Comparison of ENCODE assay signal across 1 cellular context in the genomic region with DNA sequence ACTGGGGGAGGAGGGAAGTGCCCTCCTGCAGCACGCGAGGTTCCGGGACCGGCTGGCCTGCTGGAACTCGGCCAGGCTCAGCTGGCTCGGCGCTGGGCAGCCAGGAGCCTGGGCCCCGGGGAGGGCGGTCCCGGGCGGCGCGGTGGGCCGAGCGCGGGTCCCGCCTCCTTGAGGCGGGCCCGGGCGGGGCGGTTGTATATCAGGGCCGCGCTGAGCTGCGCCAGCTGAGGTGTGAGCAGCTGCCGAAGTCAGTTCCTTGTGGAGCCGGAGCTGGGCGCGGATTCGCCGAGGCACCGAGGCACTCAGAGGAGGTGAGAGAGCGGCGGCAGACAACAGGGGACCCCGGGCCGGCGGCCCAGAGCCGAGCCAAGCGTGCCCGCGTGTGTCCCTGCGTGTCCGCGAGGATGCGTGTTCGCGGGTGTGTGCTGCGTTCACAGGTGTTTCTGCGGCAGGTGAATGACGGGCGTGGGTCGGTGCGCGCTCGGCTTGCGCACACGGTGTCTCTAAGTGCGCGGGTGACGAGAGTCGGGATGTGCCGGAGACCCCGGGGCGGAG.
TF ChIP-seq lines count a peak whose summit lies in the region.

A gene (plus strand): TSS at position 227 of the 555 bp plus-strand sequence. CDS start 5,388 bp downstream, outside the sequence.

TF ChIP-seq in K562, 482 proteins besides CTCF, POLR2A, EP300 and RAD21 (continued from another document and continues in another):
- TF ChIP-seq BRCA1 (IDR thresholded peaks at IDR 0.05) (no peak), BRCA1 (CRISPR knock-in tag; IDR thresholded peaks at IDR 0.05) (no peak), HDAC1 (IDR thresholded peaks at IDR 0.05) (peak in 1 of 2 experiments; percentile 73; a peak in 2 of 4 replicates), SIN3B (IDR thresholded peaks at IDR 0.05; ENCODE audit: low read depth) (no peak), ZNF263 (CRISPR knock-in tag; IDR thresholded peaks at IDR 0.05; ENCODE audit: borderline replicate concordance) (peak; percentile 29), ZNF165 (CRISPR knock-in tag; IDR thresholded peaks at IDR 0.05; ENCODE audit: borderline replicate concordance) (no peak), ZNF224 (CRISPR knock-in tag; IDR thresholded peaks at IDR 0.05) (no peak), SMAD3 (CRISPR knock-in tag; conservative IDR thresholded peaks at IDR 0.05) (0 out of 2 replicates have a peak, but pooled peaks have one; percentile 52), ELF2 (CRISPR knock-in tag; IDR thresholded peaks at IDR 0.05) (no peak), PHB (CRISPR knock-in tag; IDR thresholded peaks at IDR 0.05) (no peak; the same call in 1 of the 2 replicates), HNRNPUL1 (IDR thresholded peaks at IDR 0.05; ENCODE audit: low read length) (no peak), RBM34 (IDR thresholded peaks at IDR 0.05; ENCODE audit: borderline replicate concordance, insufficient read depth, low read length) (no peak), ARNT (IDR thresholded peaks at IDR 0.05) (no peak), HIVEP1 (CRISPR knock-in tag; IDR thresholded peaks at IDR 0.05) (peak; percentile 57; the same call in 1 of the 2 replicates), ZNF133 (CRISPR knock-in tag; IDR thresholded peaks at IDR 0.05) (no peak), PHB2 (IDR thresholded peaks at IDR 0.05; ENCODE audit: low read depth) (no peak), PTBP1 (IDR thresholded peaks at IDR 0.05; ENCODE audit: low read depth, low read length) (no peak), GABPA (tag; conservative IDR thresholded peaks at IDR 0.05; ENCODE audit: low read depth) (peak; percentile 57), ZNF184 (CRISPR knock-in tag; IDR thresholded peaks at IDR 0.05) (no peak), HOXB6 (CRISPR knock-in tag; IDR thresholded peaks at IDR 0.05; ENCODE audit: borderline replicate concordance) (no peak), MCM7 (IDR thresholded peaks at IDR 0.05) (no peak), TRIM28 (IDR thresholded peaks at IDR 0.05) (no peak), HDAC6 (IDR thresholded peaks at IDR 0.05; ENCODE audit: low read depth, low read length) (peak; percentile 77; the same call in 1 of the 2 replicates), CTBP1 (IDR thresholded peaks at IDR 0.05; ENCODE audit: borderline replicate concordance) (0 out of 2 replicates have a peak, but pooled peaks have one; percentile 77), ZSCAN29 (IDR thresholded peaks at IDR 0.05) (no peak), YY1 (IDR thresholded peaks at IDR 0.05; ENCODE audit: borderline replicate concordance in 1 of 3, control insufficient read depth in 1 of 3, extremely low read depth in 1 of 3, insufficient read depth in 3 of 3, insufficient read length in 1 of 3, insufficient replicate concordance in 2 of 3, low read depth in 1 of 3, low read length in 2 of 3) (peak in 2 of 3 experiments; percentile 34 to 63), BMI1 (IDR thresholded peaks at IDR 0.05; ENCODE audit: low read length) (no peak), TFAM (CRISPR knock-in tag; conservative IDR thresholded peaks at IDR 0.05) (no peak), JUN (IDR thresholded peaks at IDR 0.05; ENCODE audit: borderline replicate concordance, low read depth, low read length) (no peak), JUN (CRISPR knock-in tag; IDR thresholded peaks at IDR 0.05; ENCODE audit: borderline replicate concordance) (0 out of 2 replicates have a peak, but pooled peaks have one; percentile 52)
- TF ChIP-seq, protein P1, sequence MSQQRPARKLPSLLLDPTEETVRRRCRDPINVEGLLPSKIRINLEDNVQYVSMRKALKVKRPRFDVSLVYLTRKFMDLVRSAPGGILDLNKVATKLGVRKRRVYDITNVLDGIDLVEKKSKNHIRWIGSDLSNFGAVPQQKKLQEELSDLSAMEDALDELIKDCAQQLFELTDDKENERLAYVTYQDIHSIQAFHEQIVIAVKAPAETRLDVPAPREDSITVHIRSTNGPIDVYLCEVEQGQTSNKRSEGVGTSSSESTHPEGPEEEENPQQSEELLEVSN (IDR thresholded peaks at IDR 0.05; ENCODE audit: borderline replicate concordance in 1 of 2, extremely low read depth in 1 of 2, insufficient read depth in 1 of 2, insufficient read length in 1 of 2, low read depth in 1 of 2, low read length in 1 of 2, poor library complexity in 1 of 2, severe bottlenecking in 1 of 2): peak; percentile 75 to 95
- TF ChIP-seq, protein P2, sequence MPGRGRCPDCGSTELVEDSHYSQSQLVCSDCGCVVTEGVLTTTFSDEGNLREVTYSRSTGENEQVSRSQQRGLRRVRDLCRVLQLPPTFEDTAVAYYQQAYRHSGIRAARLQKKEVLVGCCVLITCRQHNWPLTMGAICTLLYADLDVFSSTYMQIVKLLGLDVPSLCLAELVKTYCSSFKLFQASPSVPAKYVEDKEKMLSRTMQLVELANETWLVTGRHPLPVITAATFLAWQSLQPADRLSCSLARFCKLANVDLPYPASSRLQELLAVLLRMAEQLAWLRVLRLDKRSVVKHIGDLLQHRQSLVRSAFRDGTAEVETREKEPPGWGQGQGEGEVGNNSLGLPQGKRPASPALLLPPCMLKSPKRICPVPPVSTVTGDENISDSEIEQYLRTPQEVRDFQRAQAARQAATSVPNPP (IDR thresholded peaks at IDR 0.05; ENCODE audit: borderline replicate concordance, insufficient read depth, insufficient read length): no peak
- TF ChIP-seq, protein P3, sequence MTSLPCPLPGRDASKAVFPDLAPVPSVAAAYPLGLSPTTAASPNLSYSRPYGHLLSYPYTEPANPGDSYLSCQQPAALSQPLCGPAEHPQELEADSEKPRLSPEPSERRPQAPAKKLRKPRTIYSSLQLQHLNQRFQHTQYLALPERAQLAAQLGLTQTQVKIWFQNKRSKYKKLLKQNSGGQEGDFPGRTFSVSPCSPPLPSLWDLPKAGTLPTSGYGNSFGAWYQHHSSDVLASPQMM (CRISPR knock-in tag; IDR thresholded peaks at IDR 0.05): no peak
- TF ChIP-seq, protein P4, sequence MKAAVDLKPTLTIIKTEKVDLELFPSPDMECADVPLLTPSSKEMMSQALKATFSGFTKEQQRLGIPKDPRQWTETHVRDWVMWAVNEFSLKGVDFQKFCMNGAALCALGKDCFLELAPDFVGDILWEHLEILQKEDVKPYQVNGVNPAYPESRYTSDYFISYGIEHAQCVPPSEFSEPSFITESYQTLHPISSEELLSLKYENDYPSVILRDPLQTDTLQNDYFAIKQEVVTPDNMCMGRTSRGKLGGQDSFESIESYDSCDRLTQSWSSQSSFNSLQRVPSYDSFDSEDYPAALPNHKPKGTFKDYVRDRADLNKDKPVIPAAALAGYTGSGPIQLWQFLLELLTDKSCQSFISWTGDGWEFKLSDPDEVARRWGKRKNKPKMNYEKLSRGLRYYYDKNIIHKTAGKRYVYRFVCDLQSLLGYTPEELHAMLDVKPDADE (conservative IDR thresholded peaks at IDR 0.05; ENCODE audit: control insufficient read depth, low read depth, low read length): peak; percentile 60; the same call in 1 of the 2 replicates
- TF ChIP-seq, protein P5, sequence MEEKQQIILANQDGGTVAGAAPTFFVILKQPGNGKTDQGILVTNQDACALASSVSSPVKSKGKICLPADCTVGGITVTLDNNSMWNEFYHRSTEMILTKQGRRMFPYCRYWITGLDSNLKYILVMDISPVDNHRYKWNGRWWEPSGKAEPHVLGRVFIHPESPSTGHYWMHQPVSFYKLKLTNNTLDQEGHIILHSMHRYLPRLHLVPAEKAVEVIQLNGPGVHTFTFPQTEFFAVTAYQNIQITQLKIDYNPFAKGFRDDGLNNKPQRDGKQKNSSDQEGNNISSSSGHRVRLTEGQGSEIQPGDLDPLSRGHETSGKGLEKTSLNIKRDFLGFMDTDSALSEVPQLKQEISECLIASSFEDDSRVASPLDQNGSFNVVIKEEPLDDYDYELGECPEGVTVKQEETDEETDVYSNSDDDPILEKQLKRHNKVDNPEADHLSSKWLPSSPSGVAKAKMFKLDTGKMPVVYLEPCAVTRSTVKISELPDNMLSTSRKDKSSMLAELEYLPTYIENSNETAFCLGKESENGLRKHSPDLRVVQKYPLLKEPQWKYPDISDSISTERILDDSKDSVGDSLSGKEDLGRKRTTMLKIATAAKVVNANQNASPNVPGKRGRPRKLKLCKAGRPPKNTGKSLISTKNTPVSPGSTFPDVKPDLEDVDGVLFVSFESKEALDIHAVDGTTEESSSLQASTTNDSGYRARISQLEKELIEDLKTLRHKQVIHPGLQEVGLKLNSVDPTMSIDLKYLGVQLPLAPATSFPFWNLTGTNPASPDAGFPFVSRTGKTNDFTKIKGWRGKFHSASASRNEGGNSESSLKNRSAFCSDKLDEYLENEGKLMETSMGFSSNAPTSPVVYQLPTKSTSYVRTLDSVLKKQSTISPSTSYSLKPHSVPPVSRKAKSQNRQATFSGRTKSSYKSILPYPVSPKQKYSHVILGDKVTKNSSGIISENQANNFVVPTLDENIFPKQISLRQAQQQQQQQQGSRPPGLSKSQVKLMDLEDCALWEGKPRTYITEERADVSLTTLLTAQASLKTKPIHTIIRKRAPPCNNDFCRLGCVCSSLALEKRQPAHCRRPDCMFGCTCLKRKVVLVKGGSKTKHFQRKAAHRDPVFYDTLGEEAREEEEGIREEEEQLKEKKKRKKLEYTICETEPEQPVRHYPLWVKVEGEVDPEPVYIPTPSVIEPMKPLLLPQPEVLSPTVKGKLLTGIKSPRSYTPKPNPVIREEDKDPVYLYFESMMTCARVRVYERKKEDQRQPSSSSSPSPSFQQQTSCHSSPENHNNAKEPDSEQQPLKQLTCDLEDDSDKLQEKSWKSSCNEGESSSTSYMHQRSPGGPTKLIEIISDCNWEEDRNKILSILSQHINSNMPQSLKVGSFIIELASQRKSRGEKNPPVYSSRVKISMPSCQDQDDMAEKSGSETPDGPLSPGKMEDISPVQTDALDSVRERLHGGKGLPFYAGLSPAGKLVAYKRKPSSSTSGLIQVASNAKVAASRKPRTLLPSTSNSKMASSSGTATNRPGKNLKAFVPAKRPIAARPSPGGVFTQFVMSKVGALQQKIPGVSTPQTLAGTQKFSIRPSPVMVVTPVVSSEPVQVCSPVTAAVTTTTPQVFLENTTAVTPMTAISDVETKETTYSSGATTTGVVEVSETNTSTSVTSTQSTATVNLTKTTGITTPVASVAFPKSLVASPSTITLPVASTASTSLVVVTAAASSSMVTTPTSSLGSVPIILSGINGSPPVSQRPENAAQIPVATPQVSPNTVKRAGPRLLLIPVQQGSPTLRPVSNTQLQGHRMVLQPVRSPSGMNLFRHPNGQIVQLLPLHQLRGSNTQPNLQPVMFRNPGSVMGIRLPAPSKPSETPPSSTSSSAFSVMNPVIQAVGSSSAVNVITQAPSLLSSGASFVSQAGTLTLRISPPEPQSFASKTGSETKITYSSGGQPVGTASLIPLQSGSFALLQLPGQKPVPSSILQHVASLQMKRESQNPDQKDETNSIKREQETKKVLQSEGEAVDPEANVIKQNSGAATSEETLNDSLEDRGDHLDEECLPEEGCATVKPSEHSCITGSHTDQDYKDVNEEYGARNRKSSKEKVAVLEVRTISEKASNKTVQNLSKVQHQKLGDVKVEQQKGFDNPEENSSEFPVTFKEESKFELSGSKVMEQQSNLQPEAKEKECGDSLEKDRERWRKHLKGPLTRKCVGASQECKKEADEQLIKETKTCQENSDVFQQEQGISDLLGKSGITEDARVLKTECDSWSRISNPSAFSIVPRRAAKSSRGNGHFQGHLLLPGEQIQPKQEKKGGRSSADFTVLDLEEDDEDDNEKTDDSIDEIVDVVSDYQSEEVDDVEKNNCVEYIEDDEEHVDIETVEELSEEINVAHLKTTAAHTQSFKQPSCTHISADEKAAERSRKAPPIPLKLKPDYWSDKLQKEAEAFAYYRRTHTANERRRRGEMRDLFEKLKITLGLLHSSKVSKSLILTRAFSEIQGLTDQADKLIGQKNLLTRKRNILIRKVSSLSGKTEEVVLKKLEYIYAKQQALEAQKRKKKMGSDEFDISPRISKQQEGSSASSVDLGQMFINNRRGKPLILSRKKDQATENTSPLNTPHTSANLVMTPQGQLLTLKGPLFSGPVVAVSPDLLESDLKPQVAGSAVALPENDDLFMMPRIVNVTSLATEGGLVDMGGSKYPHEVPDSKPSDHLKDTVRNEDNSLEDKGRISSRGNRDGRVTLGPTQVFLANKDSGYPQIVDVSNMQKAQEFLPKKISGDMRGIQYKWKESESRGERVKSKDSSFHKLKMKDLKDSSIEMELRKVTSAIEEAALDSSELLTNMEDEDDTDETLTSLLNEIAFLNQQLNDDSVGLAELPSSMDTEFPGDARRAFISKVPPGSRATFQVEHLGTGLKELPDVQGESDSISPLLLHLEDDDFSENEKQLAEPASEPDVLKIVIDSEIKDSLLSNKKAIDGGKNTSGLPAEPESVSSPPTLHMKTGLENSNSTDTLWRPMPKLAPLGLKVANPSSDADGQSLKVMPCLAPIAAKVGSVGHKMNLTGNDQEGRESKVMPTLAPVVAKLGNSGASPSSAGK (IDR thresholded peaks at IDR 0.05): peak; percentile 87
- TF ChIP-seq, protein P6, sequence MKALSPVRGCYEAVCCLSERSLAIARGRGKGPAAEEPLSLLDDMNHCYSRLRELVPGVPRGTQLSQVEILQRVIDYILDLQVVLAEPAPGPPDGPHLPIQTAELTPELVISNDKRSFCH (CRISPR knock-in tag; IDR thresholded peaks at IDR 0.05): no peak
- TF ChIP-seq, protein P6 (tag; IDR thresholded peaks at IDR 0.05): no peak
- TF ChIP-seq, protein P7, sequence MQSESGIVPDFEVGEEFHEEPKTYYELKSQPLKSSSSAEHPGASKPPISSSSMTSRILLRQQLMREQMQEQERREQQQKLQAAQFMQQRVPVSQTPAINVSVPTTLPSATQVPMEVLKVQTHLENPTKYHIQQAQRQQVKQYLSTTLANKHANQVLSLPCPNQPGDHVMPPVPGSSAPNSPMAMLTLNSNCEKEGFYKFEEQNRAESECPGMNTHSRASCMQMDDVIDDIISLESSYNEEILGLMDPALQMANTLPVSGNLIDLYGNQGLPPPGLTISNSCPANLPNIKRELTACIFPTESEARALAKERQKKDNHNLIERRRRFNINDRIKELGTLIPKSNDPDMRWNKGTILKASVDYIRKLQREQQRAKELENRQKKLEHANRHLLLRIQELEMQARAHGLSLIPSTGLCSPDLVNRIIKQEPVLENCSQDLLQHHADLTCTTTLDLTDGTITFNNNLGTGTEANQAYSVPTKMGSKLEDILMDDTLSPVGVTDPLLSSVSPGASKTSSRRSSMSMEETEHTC (IDR thresholded peaks at IDR 0.05): 0 out of 2 replicates have a peak, but pooled peaks have one; percentile 21
- TF ChIP-seq, protein P8, sequence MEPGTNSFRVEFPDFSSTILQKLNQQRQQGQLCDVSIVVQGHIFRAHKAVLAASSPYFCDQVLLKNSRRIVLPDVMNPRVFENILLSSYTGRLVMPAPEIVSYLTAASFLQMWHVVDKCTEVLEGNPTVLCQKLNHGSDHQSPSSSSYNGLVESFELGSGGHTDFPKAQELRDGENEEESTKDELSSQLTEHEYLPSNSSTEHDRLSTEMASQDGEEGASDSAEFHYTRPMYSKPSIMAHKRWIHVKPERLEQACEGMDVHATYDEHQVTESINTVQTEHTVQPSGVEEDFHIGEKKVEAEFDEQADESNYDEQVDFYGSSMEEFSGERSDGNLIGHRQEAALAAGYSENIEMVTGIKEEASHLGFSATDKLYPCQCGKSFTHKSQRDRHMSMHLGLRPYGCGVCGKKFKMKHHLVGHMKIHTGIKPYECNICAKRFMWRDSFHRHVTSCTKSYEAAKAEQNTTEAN (CRISPR knock-in tag; IDR thresholded peaks at IDR 0.05): peak; percentile 88; the same call in 1 of the 2 replicates
